21 cellular contexts compared by ENCODE assay signal in genomic region chr4:47215759-47216158, GRCh38.
A peak's percentile ranks its signal among the peaks of the same experiment; 100 is the strongest.
DNase-seq lines count a peak whose midpoint lies in the region; ATAC-seq and TF ChIP-seq lines count a peak whose summit lies in the region.
"Had no signal": no experiment of that assay in that cellular context is flagged by ENCODE, and none has a peak within 500 bp of the region (broad histone marks: within the 10 kb centered on the region; RNA-seq: fewer than 3 reads in every experiment).

No MANE protein-coding gene starts in this region.

- H3K4me1 ChIP-seq in HAP-1 = 0 out of 2 replicates have a peak, but pooled peaks cover 2% of the 10 kb centered on the region
- H3K4me1 ChIP-seq: BLaER1 had no signal

- TF ChIP-seq CTCF in fibroblast of mammary gland (conservative IDR thresholded peaks at IDR 0.05; ENCODE audit: control insufficient read depth, insufficient read depth, low read depth, low read length) = no peak

- H3K9me3 ChIP-seq in HAP-1 = no peaks in the 10 kb centered on the region
- H3K9me3 ChIP-seq: BLaER1 had no signal

- H3K4me3 ChIP-seq in fibroblast of mammary gland (ENCODE audit: control insufficient read depth, low read depth, low read length) = no peak overlapping the region
- no peak overlapping the region for H3K4me3 ChIP-seq in HAP-1
- H3K4me3 ChIP-seq: BLaER1 had no signal

- peak; percentile 10 for DNase-seq in HT1080 (ENCODE audit: low read depth)
- DNase-seq in amniotic epithelial cell (ENCODE audit: low read depth) = peak; percentile 37
- DNase-seq in fibroblast of mammary gland (ENCODE audit: low read depth) = peak; percentile 11
- no peak for DNase-seq in HAP-1 (ENCODE audit: low spot score in 2 of 2)
- no peak for DNase-seq in NCI-H82 treated with DMSO at 0.1 percent for 48 hours (lab: John Stamatoyannopoulos, UW; ENCODE audit: unreplicated experiment)
- no peak for DNase-seq in G401 (ENCODE audit: low spot score)
- DNase-seq: CD4-positive, alpha-beta T cell; COR-L47; DMS153; H7; KG1; NCI-H1092 treated with DMSO at 0.1 percent for 48 hours; NCI-H1436 treated with DMSO at 0.1 percent for 48 hours; NCI-H2029 treated with DMSO at 0.1 percent for 48 hours; NCI-H226; NCI-H510A treated with DMSO at 0.1 percent for 48 hours; NCI-H748 treated with DMSO at 0.1 percent for 48 hours; NK-92 treated with Interleukin-12 subunit alpha and Interleukin-12 subunit beta, amount 100 ng/mL, for 24 hours; SIG-M5 had no signal

- no peaks in the 10 kb centered on the region; the same call in 1 of the 2 replicates for H3K27me3 ChIP-seq in HAP-1 (ENCODE audit: low read depth)
- H3K27me3 ChIP-seq: BLaER1 had no signal

- ATAC-seq in activated CD4-positive, CD25-positive, alpha-beta regulatory T cell treated with anti-CD3 and anti-CD28 coated beads, Interleukin-2, amount 50 U/mL, for 24 hours = no peak

- in situ Hi-C loops in HAP-1 (cut with MboI; ENCODE audit: low sequenced_read_pairs) (no loop called here), G401 (cut with HindIII; ENCODE audit: low sequenced_read_pairs) (no loop called here)

- no peaks in the 10 kb centered on the region for H3K36me3 ChIP-seq in HAP-1 (replicated peaks)
- H3K36me3 ChIP-seq: BLaER1 had no signal

Comparison
In these comparisons a context has a peak if more than half of its experiments do, and no peak if none do; other contexts are left out.
1. DNase-seq: peak in HT1080 (single experiment), amniotic epithelial cell (single experiment) and fibroblast of mammary gland (single experiment); none in HAP-1 (0 of 2), NCI-H82 treated with DMSO at 0.1 percent for 48 hours (single experiment) and G401 (single experiment).